Comparison of ENCODE assay signal across 12 cellular contexts in the genomic region with DNA sequence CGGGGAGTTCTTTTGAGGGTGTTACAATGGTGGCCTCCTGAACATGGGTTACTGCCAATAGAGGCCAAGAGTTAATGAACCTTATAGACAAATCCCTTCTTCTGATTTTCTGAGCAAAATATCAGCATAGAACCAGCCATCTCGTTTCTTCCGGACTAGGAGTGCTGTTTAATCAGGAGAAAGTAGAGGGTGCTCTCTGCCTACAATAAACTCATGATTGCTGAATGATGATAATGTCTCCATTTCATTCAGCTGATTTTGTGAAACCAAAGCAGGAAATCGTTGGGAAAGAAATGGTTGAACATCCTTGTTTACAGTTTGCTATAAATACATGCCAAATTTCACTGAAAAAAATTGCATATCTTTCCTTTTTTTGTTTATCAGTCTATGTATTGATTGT.
DNase-seq lines count a peak whose midpoint lies in the region; ATAC-seq and TF ChIP-seq lines count a peak whose summit lies in the region.
"Had no signal": no experiment of that assay in that cellular context is flagged by ENCODE, and none has a peak within 500 bp of the region (broad histone marks: within the 10 kb centered on the region; RNA-seq: fewer than 3 reads in every experiment).

No MANE protein-coding gene starts in this region.

- H3K9me3 Mint-ChIP-seq in progenitor cell of endocrine pancreas (ENCODE audit: low read depth), result peaks cover 3% of the 10 kb centered on the region
- H3K9me3 Mint-ChIP-seq in activated CD4-positive, alpha-beta T cell treated with anti-CD3 and anti-CD28 coated beads for 36 hours (ENCODE audit: low read depth), result no peaks in the 10 kb centered on the region

- H3K4me3 Mint-ChIP-seq in progenitor cell of endocrine pancreas (ENCODE audit: low read depth), result no peak overlapping the region
- no peak overlapping the region for H3K4me3 Mint-ChIP-seq in activated CD4-positive, alpha-beta T cell treated with anti-CD3 and anti-CD28 coated beads for 36 hours
- H3K4me3 Mint-ChIP-seq: B cell; effector memory CD8-positive, alpha-beta T cell; naive thymus-derived CD4-positive, alpha-beta T cell had no signal

- H3K27me3 Mint-ChIP-seq in progenitor cell of endocrine pancreas, result no peaks in the 10 kb centered on the region
- H3K27me3 Mint-ChIP-seq in activated CD4-positive, alpha-beta T cell treated with anti-CD3 and anti-CD28 coated beads for 36 hours, result no peaks in the 10 kb centered on the region
- H3K27me3 Mint-ChIP-seq: B cell; effector memory CD8-positive, alpha-beta T cell; naive thymus-derived CD4-positive, alpha-beta T cell had no signal

- no peaks in the 10 kb centered on the region for H3K4me1 Mint-ChIP-seq in progenitor cell of endocrine pancreas (ENCODE audit: low read depth)
- H3K4me1 Mint-ChIP-seq in activated CD4-positive, alpha-beta T cell treated with anti-CD3 and anti-CD28 coated beads for 36 hours, result no peaks in the 10 kb centered on the region
- H3K4me1 Mint-ChIP-seq: B cell; naive thymus-derived CD4-positive, alpha-beta T cell had no signal

- intact Hi-C loops in activated CD4-positive, alpha-beta T cell treated with anti-CD3 and anti-CD28 coated beads for 36 hours (cut with DNase I, micrococcal nuclease), result no loop called here

- no peak overlapping the region for H3K4me3 ChIP-seq in epithelial cell of esophagus (ENCODE audit: low read length)
- no peak overlapping the region for H3K4me3 ChIP-seq in skeletal muscle cell (ENCODE audit: low read depth, low read length)

- CTCF ChIA-PET in activated CD4-positive, alpha-beta T cell treated with anti-CD3 and anti-CD28 coated beads for 36 hours (lab: Charles Lee), result no interaction called here

- no peak for ATAC-seq in activated CD4-positive, alpha-beta T cell treated with anti-CD3 and anti-CD28 coated beads for 36 hours
- ATAC-seq: effector memory CD8-positive, alpha-beta T cell; naive thymus-derived CD4-positive, alpha-beta T cell had no signal

- peak; percentile 24 for TF ChIP-seq CTCF in epithelial cell of esophagus (IDR thresholded peaks at IDR 0.05; ENCODE audit: insufficient read depth, low read depth, low read length, missing control alignments)
- TF ChIP-seq CTCF in progenitor cell of endocrine pancreas (IDR thresholded peaks at IDR 0.05; ENCODE audit: unreplicated experiment), result no peak

- DNase-seq in NCI-H1105 treated with DMSO at 0.1 percent for 48 hours (lab: John Stamatoyannopoulos, UW) (peak; percentile 32), NCI-H1105 (lab: John Stamatoyannopoulos, UW) (no peak), NCI-H446 treated with DMSO at 0.1 percent for 48 hours (lab: John Stamatoyannopoulos, UW) (peak; percentile 10), epithelial cell of esophagus (ENCODE audit: low read depth) (peak; percentile 25), skeletal muscle cell (ENCODE audit: low read depth) (peak; percentile 23), progenitor cell of endocrine pancreas (ENCODE audit: low spot score, unreplicated experiment) (no peak), T-helper 2 cell (no peak)
- no peak for DNase-seq in activated CD4-positive, alpha-beta T cell treated with anti-CD3 and anti-CD28 coated beads for 36 hours
- DNase-seq: effector memory CD8-positive, alpha-beta T cell; naive thymus-derived CD4-positive, alpha-beta T cell; NCI-H69 had no signal

- H3K36me3 Mint-ChIP-seq in progenitor cell of endocrine pancreas (ENCODE audit: insufficient read depth), result no peaks in the 10 kb centered on the region
- H3K36me3 Mint-ChIP-seq in activated CD4-positive, alpha-beta T cell treated with anti-CD3 and anti-CD28 coated beads for 36 hours (ENCODE audit: low read depth), result no peaks in the 10 kb centered on the region
- H3K36me3 Mint-ChIP-seq: naive thymus-derived CD4-positive, alpha-beta T cell had no signal

- H3K27ac Mint-ChIP-seq in progenitor cell of endocrine pancreas, result no peak overlapping the region
- no peak overlapping the region for H3K27ac Mint-ChIP-seq in activated CD4-positive, alpha-beta T cell treated with anti-CD3 and anti-CD28 coated beads for 36 hours
- H3K27ac Mint-ChIP-seq: B cell; effector memory CD8-positive, alpha-beta T cell; naive thymus-derived CD4-positive, alpha-beta T cell had no signal

- POLR2A ChIA-PET in activated CD4-positive, alpha-beta T cell treated with anti-CD3 and anti-CD28 coated beads for 36 hours (lab: Charles Lee), result no interaction called here

Comparison
In these comparisons a context has a peak if more than half of its experiments do, and no peak if none do; other contexts are left out.
1. DNase-seq: peak in NCI-H1105 treated with DMSO at 0.1 percent for 48 hours (single experiment), NCI-H446 treated with DMSO at 0.1 percent for 48 hours (single experiment), epithelial cell of esophagus (single experiment) and skeletal muscle cell (single experiment); none in NCI-H1105 (single experiment), progenitor cell of endocrine pancreas (single experiment), T-helper 2 cell (0 of 5) and activated CD4-positive, alpha-beta T cell treated with anti-CD3 and anti-CD28 coated beads for 36 hours (single experiment).